Comparison of ENCODE assay signal across 27 cellular contexts in the genomic region with DNA sequence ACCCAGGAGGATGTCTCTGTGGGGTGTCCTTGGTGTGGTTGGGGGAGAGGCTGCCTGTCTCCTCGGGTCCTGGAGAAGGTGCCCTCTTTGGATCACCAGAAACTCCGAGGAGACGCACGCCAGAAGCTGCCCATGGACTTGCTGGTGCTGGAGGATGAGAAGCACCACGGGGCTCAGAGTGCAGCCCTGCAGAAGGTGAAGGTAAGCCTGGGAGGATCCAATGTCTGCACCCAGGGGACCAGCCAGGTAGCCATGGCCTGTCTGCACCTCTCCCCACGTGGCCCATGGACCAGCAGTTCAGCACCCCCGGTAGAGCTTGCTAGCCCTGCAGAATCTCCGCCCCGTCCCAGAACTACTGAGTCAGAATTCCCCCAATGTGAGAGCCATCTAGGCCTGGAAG. TPM values are rescaled to one million over a fixed set of nuclear protein-coding genes. Genes with fewer than 3 reads are reported as not detected.
"Had no signal": no experiment of that assay in that cellular context is flagged by ENCODE, and none has a peak within 500 bp of the region (broad histone marks: within the 10 kb centered on the region; RNA-seq: fewer than 3 reads in every experiment).

No MANE protein-coding gene starts in this region.

- H3K9me3 ChIP-seq: esophagus squamous epithelium, left lung, lower lobe of right lung, prostate gland, suprapubic skin, transverse colon, upper lobe of right lung, uterus had no signal

- H3K27me3 ChIP-seq: suprapubic skin, transverse colon, upper lobe of right lung, uterus had no signal

- H3K4me1 ChIP-seq: prostate gland, transverse colon, uterus had no signal

- H3K36me3 ChIP-seq: esophagus squamous epithelium, left lung, lower lobe of right lung, prostate gland, suprapubic skin, transverse colon, upper lobe of right lung, uterus had no signal

- H3K4me3 ChIP-seq: coronary artery, esophagus squamous epithelium, left lung, lower lobe of right lung, prostate gland, transverse colon, upper lobe of right lung, uterus had no signal

- H3K9ac ChIP-seq: parathyroid adenoma had no signal

- ATAC-seq: effector memory CD8-positive, alpha-beta T cell; left lung; lower lobe of right lung; natural killer cell treated with Interleukin-12 subunit alpha and Interleukin-12 subunit beta and Interleukin-15 and Interleukin-18, amount 100 ng/mL, for 72 hours; right cardiac atrium; stimulated activated naive CD8-positive, alpha-beta T cell treated with anti-CD3 and anti-CD28 coated beads, Interleukin-15, amount 100 ng/mL, for 72 hours; upper lobe of right lung had no signal

- H3K27ac ChIP-seq: coronary artery, esophagus squamous epithelium, left lung, lower lobe of right lung, parathyroid adenoma, prostate gland, suprapubic skin, transverse colon, upper lobe of right lung, uterus had no signal

- DNase-seq: effector memory CD8-positive, alpha-beta T cell; erythroblast; esophagus squamous epithelium; foreskin melanocyte; lower lobe of right lung; small intestine; stimulated activated CD4-positive, alpha-beta T cell treated with anti-CD3 and anti-CD28 coated beads, Interleukin-12 subunit alpha, Interleukin-12 subunit beta, amount 100 ng/mL, for 4 hours; stimulated activated CD4-positive, alpha-beta T cell treated with anti-CD3 and anti-CD28 coated beads, Interleukin-1b, Interleukin-23, amount 100 ng/mL, for 48 hours; stimulated activated CD4-positive, alpha-beta T cell treated with anti-CD3 and anti-CD28 coated beads, Interleukin-4, amount 100 ng/mL, for 1 hour; stimulated activated CD8-positive, alpha-beta memory T cell treated with anti-CD3 and anti-CD28 coated beads, Interleukin-4, amount 100 ng/mL, for 48 hours; stimulated activated naive CD4-positive, alpha-beta T cell; stimulated activated naive CD8-positive, alpha-beta T cell treated with anti-CD3 and anti-CD28 coated beads, Interleukin-15, amount 100 ng/mL, for 72 hours; transverse colon; upper lobe of right lung; uterus had no signal

RNA-seq across cellular contexts. Expression of a gene that starts 5.1 kb away (rescaled TPM):
- total RNA-seq: mononuclear cell; natural killer cell treated with Interleukin-12 subunit alpha and Interleukin-12 subunit beta and Interleukin-15 and Interleukin-18, amount 100 ng/mL, for 72 hours; neural crest cell; transverse colon had no signal

RNA-seq across cellular contexts. Expression of a gene that starts 6.5 kb away (rescaled TPM):
- total RNA-seq: mononuclear cell; natural killer cell treated with Interleukin-12 subunit alpha and Interleukin-12 subunit beta and Interleukin-15 and Interleukin-18, amount 100 ng/mL, for 72 hours; transverse colon had no signal

RNA-seq across cellular contexts. Expression of a gene that starts 11.8 kb away (rescaled TPM):
- total RNA-seq: dermis microvascular lymphatic vessel endothelial cell; esophagus squamous epithelium; left lung; lower lobe of right lung; mononuclear cell; natural killer cell treated with Interleukin-12 subunit alpha and Interleukin-12 subunit beta and Interleukin-15 and Interleukin-18, amount 100 ng/mL, for 72 hours; neural crest cell; suprapubic skin; transverse colon; upper lobe of right lung; uterus had no signal
- polyA plus RNA-seq: keratinocyte, small intestine, thymus had no signal

RNA-seq across cellular contexts. Expression of a gene that starts 55.6 kb away (rescaled TPM):
- total RNA-seq: mononuclear cell had no signal
